26 cellular contexts compared by ENCODE assay signal in genomic region chr11:88695701-88696414, GRCh38.
DNase-seq lines count a peak whose midpoint lies in the region; ATAC-seq, FAIRE-seq and TF ChIP-seq lines count a peak whose summit lies in the region.
"Had no signal": no experiment of that assay in that cellular context is flagged by ENCODE, and none has a peak within 500 bp of the region (broad histone marks: within the 10 kb centered on the region; RNA-seq: fewer than 3 reads in every experiment).

No MANE protein-coding gene starts in this region.

- H3K4me1 Mint-ChIP-seq in glutamatergic neuron (ENCODE audit: low read depth, unreplicated experiment): peaks cover 10% of the 10 kb centered on the region
- H3K4me1 Mint-ChIP-seq: activated CD4-positive, alpha-beta T cell treated with anti-CD3 and anti-CD28 coated beads, Interleukin-2, amount 10 ng/mL, durations not matched to agents 24 days and 14 days; activated CD8-positive, alpha-beta memory T cell treated with anti-CD3 and anti-CD28 coated beads, Interleukin-2, amount 10 ng/mL, durations not matched to agents 7 days and 5 days; activated naive CD8-positive, alpha-beta T cell treated with anti-CD3 and anti-CD28 coated beads, Interleukin-2, amount 10 ng/mL, durations not matched to agents 7 days and 5 days; CD14-positive monocyte; mesothelial cell of epicardium; T-cell had no signal

- FAIRE-seq in urothelium cell line (lab: Jason Lieb, UNC): no peak
- FAIRE-seq: keratinocyte had no signal

- H3K9me3 Mint-ChIP-seq in glutamatergic neuron (ENCODE audit: unreplicated experiment): no peaks in the 10 kb centered on the region
- H3K9me3 Mint-ChIP-seq in activated naive CD4-positive, alpha-beta T cell treated with anti-CD3 and anti-CD28 coated beads, Interleukin-2, amount 50 U/mL, for 72 hours: peaks cover 0 to 4% of the 10 kb centered on the region in 2 donors
- H3K9me3 Mint-ChIP-seq: activated CD4-positive, alpha-beta T cell treated with anti-CD3 and anti-CD28 coated beads, Interleukin-2, amount 10 ng/mL, durations not matched to agents 24 days and 14 days; activated naive CD8-positive, alpha-beta T cell treated with anti-CD3 and anti-CD28 coated beads, Interleukin-2, amount 10 ng/mL, durations not matched to agents 7 days and 5 days; activated T-cell treated with anti-CD3 and anti-CD28 coated beads, Interleukin-2, amount 50 U/mL, for 4 hours; CD14-positive monocyte; mesothelial cell of epicardium; T-cell had no signal

- H3K4me3 Mint-ChIP-seq in glutamatergic neuron (ENCODE audit: unreplicated experiment): no peak overlapping the region
- H3K4me3 Mint-ChIP-seq: activated CD4-positive, alpha-beta T cell treated with anti-CD3 and anti-CD28 coated beads, Interleukin-2, amount 10 ng/mL, durations not matched to agents 24 days and 14 days; activated CD8-positive, alpha-beta memory T cell treated with anti-CD3 and anti-CD28 coated beads, Interleukin-2, amount 10 ng/mL, durations not matched to agents 7 days and 5 days; activated naive CD8-positive, alpha-beta T cell treated with anti-CD3 and anti-CD28 coated beads, Interleukin-2, amount 10 ng/mL, durations not matched to agents 7 days and 5 days; activated T-cell treated with anti-CD3 and anti-CD28 coated beads, Interleukin-2, amount 50 U/mL, for 4 hours; CD14-positive monocyte; mesothelial cell of epicardium; T-cell had no signal

- no peak overlapping the region for H3K27ac Mint-ChIP-seq in glutamatergic neuron (ENCODE audit: unreplicated experiment)
- no peak overlapping the region for H3K27ac Mint-ChIP-seq in activated naive CD4-positive, alpha-beta T cell treated with anti-CD3 and anti-CD28 coated beads, Interleukin-2, amount 50 U/mL, for 72 hours
- H3K27ac Mint-ChIP-seq: activated CD4-positive, alpha-beta T cell treated with anti-CD3 and anti-CD28 coated beads, Interleukin-2, amount 10 ng/mL, durations not matched to agents 24 days and 14 days; activated CD8-positive, alpha-beta memory T cell treated with anti-CD3 and anti-CD28 coated beads, Interleukin-2, amount 10 ng/mL, durations not matched to agents 7 days and 5 days; activated naive CD8-positive, alpha-beta T cell treated with anti-CD3 and anti-CD28 coated beads, Interleukin-2, amount 10 ng/mL, durations not matched to agents 7 days and 5 days; CD14-positive monocyte; mesothelial cell of epicardium; T-cell had no signal

- no peaks in the 10 kb centered on the region for H3K36me3 Mint-ChIP-seq in glutamatergic neuron (ENCODE audit: unreplicated experiment)
- H3K36me3 Mint-ChIP-seq in activated naive CD4-positive, alpha-beta T cell treated with anti-CD3 and anti-CD28 coated beads, Interleukin-2, amount 50 U/mL, for 72 hours: no peaks in the 10 kb centered on the region
- H3K36me3 Mint-ChIP-seq: activated CD8-positive, alpha-beta memory T cell treated with anti-CD3 and anti-CD28 coated beads, Interleukin-2, amount 10 ng/mL, durations not matched to agents 7 days and 5 days; activated naive CD8-positive, alpha-beta T cell treated with anti-CD3 and anti-CD28 coated beads, Interleukin-2, amount 10 ng/mL, durations not matched to agents 7 days and 5 days; CD14-positive monocyte; mesothelial cell of epicardium; T-cell had no signal

- TF ChIP-seq CTCF in glutamatergic neuron (IDR thresholded peaks at IDR 0.05; ENCODE audit: partially characterized antibody, unreplicated experiment): no peak

- peak; percentile 6 for DNase-seq in NCI-H1092 treated with DMSO at 0.1 percent for 48 hours (lab: John Stamatoyannopoulos, UW)
- DNase-seq in NCI-H1092 (lab: John Stamatoyannopoulos, UW): no peak
- peak; percentile 44 for DNase-seq in OCI-M1 (lab: John Stamatoyannopoulos, UW)
- peak; percentile 13 for DNase-seq in glutamatergic neuron
- peak; percentile 10 for DNase-seq in urothelium cell line (ENCODE audit: low spot score)
- DNase-seq in ureter (ENCODE audit: low spot score): no peak
- no peak for DNase-seq in DMS 273 (lab: John Stamatoyannopoulos, UW; ENCODE audit: unreplicated experiment)
- DNase-seq in activated naive CD4-positive, alpha-beta T cell treated with anti-CD3 and anti-CD28 coated beads, Interleukin-2, amount 50 U/mL, for 72 hours (ENCODE audit: low spot score in 2 of 2): no peak
- DNase-seq: activated CD4-positive, alpha-beta T cell treated with anti-CD3 and anti-CD28 coated beads, Interleukin-2, amount 10 ng/mL, durations not matched to agents 24 days and 14 days; activated CD8-positive, alpha-beta memory T cell treated with anti-CD3 and anti-CD28 coated beads, Interleukin-2, amount 10 ng/mL, durations not matched to agents 7 days and 5 days; activated gamma-delta T cell; activated naive CD8-positive, alpha-beta T cell treated with anti-CD3 and anti-CD28 coated beads, Interleukin-2, amount 10 ng/mL, durations not matched to agents 7 days and 5 days; activated T-cell treated with anti-CD3 and anti-CD28 coated beads, Interleukin-2, amount 50 U/mL, for 4 hours; Caco-2; colonic mucosa; DMS79; effector CD4-positive, alpha-beta T cell; GM23248; NCI-H1436; stimulated activated CD4-positive, alpha-beta T cell treated with anti-CD3 and anti-CD28 coated beads, Interleukin-4, amount 100 ng/mL, for 1 hour; T-cell; tibial artery had no signal

- no peaks in the 10 kb centered on the region for H3K27me3 Mint-ChIP-seq in glutamatergic neuron (ENCODE audit: unreplicated experiment)
- H3K27me3 Mint-ChIP-seq: activated CD4-positive, alpha-beta T cell treated with anti-CD3 and anti-CD28 coated beads, Interleukin-2, amount 10 ng/mL, durations not matched to agents 24 days and 14 days; activated CD8-positive, alpha-beta memory T cell treated with anti-CD3 and anti-CD28 coated beads, Interleukin-2, amount 10 ng/mL, durations not matched to agents 7 days and 5 days; activated naive CD8-positive, alpha-beta T cell treated with anti-CD3 and anti-CD28 coated beads, Interleukin-2, amount 10 ng/mL, durations not matched to agents 7 days and 5 days had no signal

- no peak for ATAC-seq in activated naive CD4-positive, alpha-beta T cell treated with anti-CD3 and anti-CD28 coated beads, Interleukin-2, amount 50 U/mL, for 72 hours
- ATAC-seq: activated CD8-positive, alpha-beta memory T cell treated with anti-CD3 and anti-CD28 coated beads, Interleukin-2, amount 10 ng/mL, durations not matched to agents 7 days and 5 days; activated T-cell treated with anti-CD3 and anti-CD28 coated beads, Interleukin-2, amount 50 U/mL, for 4 hours; sciatic nerve; T-cell had no signal

Comparison
In these comparisons a context has a peak if more than half of its experiments do, and no peak if none do; other contexts are left out.
1. DNase-seq: peak in NCI-H1092 treated with DMSO at 0.1 percent for 48 hours (single experiment), OCI-M1 (single experiment), glutamatergic neuron (single experiment) and urothelium cell line (single experiment); none in NCI-H1092 (single experiment), ureter (single experiment), DMS 273 (single experiment) and activated naive CD4-positive, alpha-beta T cell treated with anti-CD3 and anti-CD28 coated beads, Interleukin-2, amount 50 U/mL, for 72 hours (0 of 2).